ENCODE assay signal across 8 cellular contexts in the genomic region with DNA sequence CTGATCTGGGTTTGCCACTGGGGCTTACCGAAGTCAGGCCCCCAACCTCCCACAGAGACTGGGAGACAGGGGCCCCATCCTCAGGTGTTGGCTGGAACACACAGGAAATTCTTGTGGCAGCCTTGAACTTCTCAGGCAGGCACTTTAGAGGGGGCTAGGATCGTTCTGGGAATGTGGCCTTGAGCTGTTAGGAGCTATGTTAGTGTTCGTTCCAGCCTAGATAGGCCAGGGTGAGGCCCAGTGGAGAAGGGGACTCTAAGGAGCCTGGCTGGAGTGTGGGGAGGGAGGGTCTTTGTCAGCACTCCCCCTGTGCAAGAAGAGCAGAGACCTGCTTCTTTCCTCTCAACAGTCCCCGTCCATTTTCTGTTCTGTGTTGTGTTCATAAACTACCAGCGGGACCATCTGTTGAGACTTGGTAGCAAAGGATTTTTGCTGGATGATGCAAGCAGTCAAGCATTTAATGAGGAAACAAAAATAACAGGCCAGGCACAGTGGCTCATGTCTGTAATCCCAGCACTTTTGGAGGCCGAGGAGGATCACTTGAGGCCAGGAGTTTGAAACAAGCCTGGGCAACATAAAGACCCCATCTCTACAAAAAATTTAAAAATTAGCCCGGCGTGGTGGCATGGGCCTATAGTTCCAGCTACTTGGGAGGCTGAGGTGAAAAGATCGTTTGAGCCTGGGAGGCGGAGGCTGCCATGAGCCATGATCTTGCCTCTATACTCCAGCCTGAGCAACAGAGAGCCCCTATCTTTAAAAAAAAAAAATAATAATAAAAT. TPM values are rescaled to one million over a fixed set of nuclear protein-coding genes. Genes with fewer than 3 reads are reported as not detected.
DNase-seq lines count a peak whose midpoint lies in the region; ATAC-seq and TF ChIP-seq lines count a peak whose summit lies in the region.

No MANE protein-coding gene starts in this region.

- peak overlapping the region; percentile 99 for H3K4me2 ChIP-seq in KMS-11

- H2AFZ ChIP-seq in KMS-11 (ENCODE audit: low read depth) = peak overlapping the region; percentile 95; the same call in 1 of the 2 replicates

- POLR2A ChIA-PET in CD8-positive, alpha-beta T cell (lab: Charles Lee) = interaction anchor here (0.7 to 1.0 kb wide), 2 partner anchors 9 to 88 kb away, joined by 3 read pairs; no protein-coding TSS in a partner anchor

- H3K4me1 Mint-ChIP-seq in CD8-positive, alpha-beta T cell (ENCODE audit: low read depth) = peaks cover 46% of the 10 kb centered on the region
- H3K4me1 Mint-ChIP-seq in activated T-helper 17 cell treated with anti-CD3 and anti-CD28 coated beads, Interleukin-2, amount 50 U/mL, for 72 hours = peaks cover 25% of the 10 kb centered on the region
- peaks cover 20% of the 10 kb centered on the region for H3K4me1 Mint-ChIP-seq in glutamatergic neuron (ENCODE audit: low read depth, unreplicated experiment)

- H3K27me3 Mint-ChIP-seq in CD8-positive, alpha-beta T cell (ENCODE audit: low read depth) = no peaks in the 10 kb centered on the region
- no peaks in the 10 kb centered on the region for H3K27me3 Mint-ChIP-seq in activated T-helper 17 cell treated with anti-CD3 and anti-CD28 coated beads, Interleukin-2, amount 50 U/mL, for 72 hours
- H3K27me3 Mint-ChIP-seq in glutamatergic neuron (ENCODE audit: unreplicated experiment) = peaks cover 13% of the 10 kb centered on the region

- DNase-seq in CD8-positive, alpha-beta T cell = no peak
- no peak for DNase-seq in glutamatergic neuron
- peak; percentile 76 for DNase-seq in renal cortical epithelial cell (ENCODE audit: low read depth)
- DNase-seq in NCI-H146 treated with DMSO at 0.1 percent for 48 hours (lab: John Stamatoyannopoulos, UW; ENCODE audit: unreplicated experiment) = no peak
- no peak for DNase-seq in SKM-1 treated with dmso at 0.1 percent for 144 hours (lab: John Stamatoyannopoulos, UW; ENCODE audit: unreplicated experiment)

- no peaks in the 10 kb centered on the region for H3K9me3 Mint-ChIP-seq in CD8-positive, alpha-beta T cell
- H3K9me3 Mint-ChIP-seq in activated T-helper 17 cell treated with anti-CD3 and anti-CD28 coated beads, Interleukin-2, amount 50 U/mL, for 72 hours = no peaks in the 10 kb centered on the region
- H3K9me3 Mint-ChIP-seq in glutamatergic neuron (ENCODE audit: unreplicated experiment) = peaks cover 1% of the 10 kb centered on the region

- CTCF ChIA-PET in CD8-positive, alpha-beta T cell (lab: Charles Lee) = interaction anchor here (0.5 to 1.8 kb wide), 6 partner anchors 11 to 1061 kb away, joined by 3 to 9 read pairs (median 4); no protein-coding TSS in a partner anchor

- no peak for ATAC-seq in CD8-positive, alpha-beta T cell
- ATAC-seq in activated T-helper 17 cell treated with anti-CD3 and anti-CD28 coated beads, Interleukin-2, amount 50 U/mL, for 72 hours (replicated peaks) = no peak
- ATAC-seq in HG03196 (IDR thresholded peaks at IDR 0.05; ENCODE audit: unreplicated experiment) = no peak

- H3K9ac ChIP-seq in KMS-11 = peak overlapping the region; percentile 97; the same call in 1 of the 2 replicates

- no peaks in the 10 kb centered on the region for H4K20me1 ChIP-seq in KMS-11 (ENCODE audit: insufficient read depth)

- peaks cover 33% of the 10 kb centered on the region for H3K4me1 ChIP-seq in CD8-positive, alpha-beta T cell (ENCODE audit: insufficient read depth, low read length)
- peaks cover 20% of the 10 kb centered on the region for H3K4me1 ChIP-seq in KMS-11 (ENCODE audit: low read depth, poor library complexity, severe bottlenecking)

- intact Hi-C loops in CD8-positive, alpha-beta T cell (cut with DNase I, micrococcal nuclease) = loop anchor here in 1 of 2 experiments (5.0 kb wide), 1 partner anchor 511 kb away; the partner anchor contains the start of genes HIRA and MRPL40

- no peaks in the 10 kb centered on the region for H3K9me3 ChIP-seq in CD8-positive, alpha-beta T cell (ENCODE audit: low read length)

- H3K4me3 ChIP-seq in CD8-positive, alpha-beta T cell (ENCODE audit: low read depth, low read length) = peak overlapping the region; percentile 99
- H3K4me3 ChIP-seq in KMS-11 (IDR thresholded peaks at IDR 0.05; ENCODE audit: insufficient read depth, low read depth, low read length) = no peak overlapping the region

- peak overlapping the region; percentile 91 for H3K4me3 Mint-ChIP-seq in CD8-positive, alpha-beta T cell
- peak overlapping the region; percentile 98 for H3K4me3 Mint-ChIP-seq in activated T-helper 17 cell treated with anti-CD3 and anti-CD28 coated beads, Interleukin-2, amount 50 U/mL, for 72 hours
- H3K4me3 Mint-ChIP-seq in glutamatergic neuron (ENCODE audit: unreplicated experiment) = peak overlapping the region; percentile 81

- no peak for TF ChIP-seq CTCF in CD8-positive, alpha-beta T cell (IDR thresholded peaks at IDR 0.05)
- TF ChIP-seq CTCF in KMS-11 (conservative IDR thresholded peaks at IDR 0.05; ENCODE audit: low read depth, low read length) (no peak), glutamatergic neuron (IDR thresholded peaks at IDR 0.05; ENCODE audit: partially characterized antibody, unreplicated experiment) (no peak)

- H3K27ac Mint-ChIP-seq in CD8-positive, alpha-beta T cell = peak overlapping the region; percentile 96
- H3K27ac Mint-ChIP-seq in activated T-helper 17 cell treated with anti-CD3 and anti-CD28 coated beads, Interleukin-2, amount 50 U/mL, for 72 hours = peak overlapping the region; percentile 99
- peak overlapping the region; percentile 95 for H3K27ac Mint-ChIP-seq in glutamatergic neuron (ENCODE audit: unreplicated experiment)

- peaks cover 11% of the 10 kb centered on the region for H3K36me3 Mint-ChIP-seq in CD8-positive, alpha-beta T cell
- peaks cover 11% of the 10 kb centered on the region for H3K36me3 Mint-ChIP-seq in activated T-helper 17 cell treated with anti-CD3 and anti-CD28 coated beads, Interleukin-2, amount 50 U/mL, for 72 hours (ENCODE audit: low read depth)
- peaks cover 5% of the 10 kb centered on the region for H3K36me3 Mint-ChIP-seq in glutamatergic neuron (ENCODE audit: unreplicated experiment)

- peaks cover 28% of the 10 kb centered on the region for H3K79me2 ChIP-seq in KMS-11 (ENCODE audit: insufficient read depth, low read depth)

- H3K36me3 ChIP-seq in CD8-positive, alpha-beta T cell (ENCODE audit: insufficient read depth, low read length) = no peaks in the 10 kb centered on the region
- H3K36me3 ChIP-seq in KMS-11 (ENCODE audit: insufficient read depth) = no peaks in the 10 kb centered on the region

- no peaks in the 10 kb centered on the region for H3K27me3 ChIP-seq in CD8-positive, alpha-beta T cell (ENCODE audit: insufficient read depth, low read length)
- H3K27me3 ChIP-seq in KMS-11 (ENCODE audit: insufficient read depth, low read depth) = no peaks in the 10 kb centered on the region

- peak overlapping the region; percentile 71 for H3K27ac ChIP-seq in CD8-positive, alpha-beta T cell (ENCODE audit: low read depth, low read length)
- H3K27ac ChIP-seq in KMS-11 = peak overlapping the region; percentile 58

RNA-seq across cellular contexts. Expression of gene TXNRD2, which starts 1.5 kb away (rescaled TPM):
- total RNA-seq in CD8-positive, alpha-beta T cell = 10 to 100 TPM; 11.0 to 14.1 TPM
- total RNA-seq in activated T-helper 17 cell treated with anti-CD3 and anti-CD28 coated beads, Interleukin-2, amount 50 U/mL, for 72 hours = 10 to 100 TPM; 14.1 to 21.4 TPM
- 6.4 TPM for total RNA-seq in glutamatergic neuron (ENCODE audit: unreplicated experiment)
- 15.0 and 22.6 TPM in 2 replicates for total RNA-seq in renal cortical epithelial cell

RNA-seq across cellular contexts. Expression of gene COMT, which starts 1.5 kb away (rescaled TPM):
- 10 to 100 TPM; 10.5 to 11.0 TPM for total RNA-seq in CD8-positive, alpha-beta T cell
- total RNA-seq in activated T-helper 17 cell treated with anti-CD3 and anti-CD28 coated beads, Interleukin-2, amount 50 U/mL, for 72 hours = 100 to 1,000 TPM in 1 of 2 donors, 10 to 100 TPM in 1; 53.4 to 133 TPM
- 34.8 TPM for total RNA-seq in glutamatergic neuron (ENCODE audit: unreplicated experiment)
- 246 and 480 TPM in 2 replicates for total RNA-seq in renal cortical epithelial cell
